1 cellular context compared by ENCODE assay signal in the genomic region with DNA sequence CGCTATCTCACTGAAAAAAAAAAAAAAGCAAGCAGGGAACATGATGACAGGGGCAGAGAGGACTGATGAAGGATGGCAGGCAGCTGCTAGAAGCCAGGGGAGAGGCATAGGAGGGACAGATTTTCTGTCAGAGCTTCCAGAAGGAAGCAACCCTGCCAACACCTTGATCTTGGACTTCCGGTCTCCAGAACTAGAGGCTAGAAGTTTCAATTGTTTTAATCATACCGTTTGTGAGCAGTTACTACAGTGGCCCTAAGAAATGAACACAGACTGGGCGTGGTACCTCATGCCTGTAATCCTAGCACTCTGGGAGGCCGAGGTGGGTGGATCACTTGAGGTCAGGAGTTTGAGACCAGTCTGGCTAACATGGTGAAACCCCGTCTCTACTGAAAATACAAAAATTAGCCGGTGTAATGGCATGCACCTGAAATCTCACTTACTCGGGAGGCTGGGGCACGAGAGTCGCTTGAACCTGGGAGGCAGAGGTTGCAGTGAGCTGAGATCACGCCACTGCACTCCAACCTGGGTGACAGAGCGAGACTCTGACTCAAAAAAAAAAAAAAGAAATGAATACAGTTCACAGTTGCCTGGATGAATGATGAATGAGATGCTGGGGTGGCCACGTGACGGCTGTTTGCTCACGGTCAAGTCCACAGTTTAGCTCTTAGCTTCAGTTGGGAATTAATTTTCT.
TF ChIP-seq lines count a peak whose summit lies in the region.
"Not testable (repeated sequence)": the region's sequence is repeated elsewhere in the genome, so short reads cannot be mapped to it uniquely, and the experiment has no call there.

No MANE protein-coding gene starts in this region.

TF ChIP-seq in K562, 482 proteins besides CTCF, POLR2A, EP300 and RAD21:
- TF ChIP-seq, protein P1, sequence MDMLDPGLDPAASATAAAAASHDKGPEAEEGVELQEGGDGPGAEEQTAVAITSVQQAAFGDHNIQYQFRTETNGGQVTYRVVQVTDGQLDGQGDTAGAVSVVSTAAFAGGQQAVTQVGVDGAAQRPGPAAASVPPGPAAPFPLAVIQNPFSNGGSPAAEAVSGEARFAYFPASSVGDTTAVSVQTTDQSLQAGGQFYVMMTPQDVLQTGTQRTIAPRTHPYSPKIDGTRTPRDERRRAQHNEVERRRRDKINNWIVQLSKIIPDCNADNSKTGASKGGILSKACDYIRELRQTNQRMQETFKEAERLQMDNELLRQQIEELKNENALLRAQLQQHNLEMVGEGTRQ (CRISPR knock-in tag; IDR thresholded peaks at IDR 0.05) = peak; percentile 77
- TF ChIP-seq, protein P2, sequence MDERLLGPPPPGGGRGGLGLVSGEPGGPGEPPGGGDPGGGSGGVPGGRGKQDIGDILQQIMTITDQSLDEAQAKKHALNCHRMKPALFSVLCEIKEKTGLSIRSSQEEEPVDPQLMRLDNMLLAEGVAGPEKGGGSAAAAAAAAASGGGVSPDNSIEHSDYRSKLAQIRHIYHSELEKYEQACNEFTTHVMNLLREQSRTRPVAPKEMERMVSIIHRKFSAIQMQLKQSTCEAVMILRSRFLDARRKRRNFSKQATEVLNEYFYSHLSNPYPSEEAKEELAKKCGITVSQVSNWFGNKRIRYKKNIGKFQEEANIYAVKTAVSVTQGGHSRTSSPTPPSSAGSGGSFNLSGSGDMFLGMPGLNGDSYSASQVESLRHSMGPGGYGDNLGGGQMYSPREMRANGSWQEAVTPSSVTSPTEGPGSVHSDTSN (CRISPR knock-in tag; IDR thresholded peaks at IDR 0.05; ENCODE audit: low read depth) = not testable (repeated sequence)
- TF ChIP-seq, protein P2 (tag; conservative IDR thresholded peaks at IDR 0.05; ENCODE audit: low read depth) = peak; percentile 74
- TF ChIP-seq NR2C2 (CRISPR knock-in tag; IDR thresholded peaks at IDR 0.05) = not testable (repeated sequence)
- TF ChIP-seq NR2C2 (tag; IDR thresholded peaks at IDR 0.05) (peak; percentile 19; the same call in 1 of the 2 replicates), L3MBTL2 (IDR thresholded peaks at IDR 0.05) (peak; percentile 72), RAD51 (IDR thresholded peaks at IDR 0.05; ENCODE audit: borderline replicate concordance, low read depth) (peak; percentile 81), GABPA (tag; conservative IDR thresholded peaks at IDR 0.05; ENCODE audit: low read depth) (0 out of 2 replicates have a peak, but pooled peaks have one; percentile 31), ARID1B (IDR thresholded peaks at IDR 0.05) (peak; percentile 28; the same call in 1 of the 2 replicates), CBFA2T2 (conservative IDR thresholded peaks at IDR 0.05) (0 out of 2 replicates have a peak, but pooled peaks have one; percentile 13), MEIS2 (IDR thresholded peaks at IDR 0.05; ENCODE audit: partially characterized antibody) (peak; percentile 77), ZNF766 (CRISPR knock-in tag; conservative IDR thresholded peaks at IDR 0.05) (peak; percentile 39; the same call in 1 of the 2 replicates), EGR1 (conservative IDR thresholded peaks at IDR 0.05) (peak; percentile 35; the same call in 1 of the 2 replicates), DPF2 (IDR thresholded peaks at IDR 0.05) (peak; percentile 41), CXXC5 (CRISPR knock-in tag; IDR thresholded peaks at IDR 0.05) (peak; percentile 8; the same call in 1 of the 2 replicates), SMARCA5 (IDR thresholded peaks at IDR 0.05) (0 out of 2 replicates have a peak, but pooled peaks have one; percentile 11), KLF1 (tag; IDR thresholded peaks at IDR 0.05) (0 out of 2 replicates have a peak, but pooled peaks have one; percentile 17), ZNF384 (IDR thresholded peaks at IDR 0.05; ENCODE audit: low read depth, low read length) (peak; percentile 71), BHLHE40 (IDR thresholded peaks at IDR 0.05; ENCODE audit: low read length) (peak; percentile 50; the same call in 1 of the 2 replicates)
- TF ChIP-seq, protein P3, sequence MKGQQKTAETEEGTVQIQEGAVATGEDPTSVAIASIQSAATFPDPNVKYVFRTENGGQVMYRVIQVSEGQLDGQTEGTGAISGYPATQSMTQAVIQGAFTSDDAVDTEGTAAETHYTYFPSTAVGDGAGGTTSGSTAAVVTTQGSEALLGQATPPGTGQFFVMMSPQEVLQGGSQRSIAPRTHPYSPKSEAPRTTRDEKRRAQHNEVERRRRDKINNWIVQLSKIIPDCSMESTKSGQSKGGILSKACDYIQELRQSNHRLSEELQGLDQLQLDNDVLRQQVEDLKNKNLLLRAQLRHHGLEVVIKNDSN (CRISPR knock-in tag; IDR thresholded peaks at IDR 0.05) = peak; percentile 77
- TF ChIP-seq, protein P4, sequence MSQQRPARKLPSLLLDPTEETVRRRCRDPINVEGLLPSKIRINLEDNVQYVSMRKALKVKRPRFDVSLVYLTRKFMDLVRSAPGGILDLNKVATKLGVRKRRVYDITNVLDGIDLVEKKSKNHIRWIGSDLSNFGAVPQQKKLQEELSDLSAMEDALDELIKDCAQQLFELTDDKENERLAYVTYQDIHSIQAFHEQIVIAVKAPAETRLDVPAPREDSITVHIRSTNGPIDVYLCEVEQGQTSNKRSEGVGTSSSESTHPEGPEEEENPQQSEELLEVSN (IDR thresholded peaks at IDR 0.05; ENCODE audit: borderline replicate concordance in 1 of 2, extremely low read depth in 1 of 2, insufficient read depth in 1 of 2, insufficient read length in 1 of 2, low read depth in 1 of 2, low read length in 1 of 2, poor library complexity in 1 of 2, severe bottlenecking in 1 of 2) = peak in 1 of 2 experiments; percentile 28
- TF ChIP-seq, protein P5, sequence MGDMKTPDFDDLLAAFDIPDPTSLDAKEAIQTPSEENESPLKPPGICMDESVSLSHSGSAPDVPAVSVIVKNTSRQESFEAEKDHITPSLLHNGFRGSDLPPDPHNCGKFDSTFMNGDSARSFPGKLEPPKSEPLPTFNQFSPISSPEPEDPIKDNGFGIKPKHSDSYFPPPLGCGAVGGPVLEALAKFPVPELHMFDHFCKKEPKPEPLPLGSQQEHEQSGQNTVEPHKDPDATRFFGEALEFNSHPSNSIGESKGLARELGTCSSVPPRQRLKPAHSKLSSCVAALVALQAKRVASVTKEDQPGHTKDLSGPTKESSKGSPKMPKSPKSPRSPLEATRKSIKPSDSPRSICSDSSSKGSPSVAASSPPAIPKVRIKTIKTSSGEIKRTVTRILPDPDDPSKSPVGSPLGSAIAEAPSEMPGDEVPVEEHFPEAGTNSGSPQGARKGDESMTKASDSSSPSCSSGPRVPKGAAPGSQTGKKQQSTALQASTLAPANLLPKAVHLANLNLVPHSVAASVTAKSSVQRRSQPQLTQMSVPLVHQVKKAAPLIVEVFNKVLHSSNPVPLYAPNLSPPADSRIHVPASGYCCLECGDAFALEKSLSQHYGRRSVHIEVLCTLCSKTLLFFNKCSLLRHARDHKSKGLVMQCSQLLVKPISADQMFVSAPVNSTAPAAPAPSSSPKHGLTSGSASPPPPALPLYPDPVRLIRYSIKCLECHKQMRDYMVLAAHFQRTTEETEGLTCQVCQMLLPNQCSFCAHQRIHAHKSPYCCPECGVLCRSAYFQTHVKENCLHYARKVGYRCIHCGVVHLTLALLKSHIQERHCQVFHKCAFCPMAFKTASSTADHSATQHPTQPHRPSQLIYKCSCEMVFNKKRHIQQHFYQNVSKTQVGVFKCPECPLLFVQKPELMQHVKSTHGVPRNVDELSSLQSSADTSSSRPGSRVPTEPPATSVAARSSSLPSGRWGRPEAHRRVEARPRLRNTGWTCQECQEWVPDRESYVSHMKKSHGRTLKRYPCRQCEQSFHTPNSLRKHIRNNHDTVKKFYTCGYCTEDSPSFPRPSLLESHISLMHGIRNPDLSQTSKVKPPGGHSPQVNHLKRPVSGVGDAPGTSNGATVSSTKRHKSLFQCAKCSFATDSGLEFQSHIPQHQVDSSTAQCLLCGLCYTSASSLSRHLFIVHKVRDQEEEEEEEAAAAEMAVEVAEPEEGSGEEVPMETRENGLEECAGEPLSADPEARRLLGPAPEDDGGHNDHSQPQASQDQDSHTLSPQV (IDR thresholded peaks at IDR 0.05) = 0 out of 2 replicates have a peak, but pooled peaks have one; percentile 36
- TF ChIP-seq, protein P6, sequence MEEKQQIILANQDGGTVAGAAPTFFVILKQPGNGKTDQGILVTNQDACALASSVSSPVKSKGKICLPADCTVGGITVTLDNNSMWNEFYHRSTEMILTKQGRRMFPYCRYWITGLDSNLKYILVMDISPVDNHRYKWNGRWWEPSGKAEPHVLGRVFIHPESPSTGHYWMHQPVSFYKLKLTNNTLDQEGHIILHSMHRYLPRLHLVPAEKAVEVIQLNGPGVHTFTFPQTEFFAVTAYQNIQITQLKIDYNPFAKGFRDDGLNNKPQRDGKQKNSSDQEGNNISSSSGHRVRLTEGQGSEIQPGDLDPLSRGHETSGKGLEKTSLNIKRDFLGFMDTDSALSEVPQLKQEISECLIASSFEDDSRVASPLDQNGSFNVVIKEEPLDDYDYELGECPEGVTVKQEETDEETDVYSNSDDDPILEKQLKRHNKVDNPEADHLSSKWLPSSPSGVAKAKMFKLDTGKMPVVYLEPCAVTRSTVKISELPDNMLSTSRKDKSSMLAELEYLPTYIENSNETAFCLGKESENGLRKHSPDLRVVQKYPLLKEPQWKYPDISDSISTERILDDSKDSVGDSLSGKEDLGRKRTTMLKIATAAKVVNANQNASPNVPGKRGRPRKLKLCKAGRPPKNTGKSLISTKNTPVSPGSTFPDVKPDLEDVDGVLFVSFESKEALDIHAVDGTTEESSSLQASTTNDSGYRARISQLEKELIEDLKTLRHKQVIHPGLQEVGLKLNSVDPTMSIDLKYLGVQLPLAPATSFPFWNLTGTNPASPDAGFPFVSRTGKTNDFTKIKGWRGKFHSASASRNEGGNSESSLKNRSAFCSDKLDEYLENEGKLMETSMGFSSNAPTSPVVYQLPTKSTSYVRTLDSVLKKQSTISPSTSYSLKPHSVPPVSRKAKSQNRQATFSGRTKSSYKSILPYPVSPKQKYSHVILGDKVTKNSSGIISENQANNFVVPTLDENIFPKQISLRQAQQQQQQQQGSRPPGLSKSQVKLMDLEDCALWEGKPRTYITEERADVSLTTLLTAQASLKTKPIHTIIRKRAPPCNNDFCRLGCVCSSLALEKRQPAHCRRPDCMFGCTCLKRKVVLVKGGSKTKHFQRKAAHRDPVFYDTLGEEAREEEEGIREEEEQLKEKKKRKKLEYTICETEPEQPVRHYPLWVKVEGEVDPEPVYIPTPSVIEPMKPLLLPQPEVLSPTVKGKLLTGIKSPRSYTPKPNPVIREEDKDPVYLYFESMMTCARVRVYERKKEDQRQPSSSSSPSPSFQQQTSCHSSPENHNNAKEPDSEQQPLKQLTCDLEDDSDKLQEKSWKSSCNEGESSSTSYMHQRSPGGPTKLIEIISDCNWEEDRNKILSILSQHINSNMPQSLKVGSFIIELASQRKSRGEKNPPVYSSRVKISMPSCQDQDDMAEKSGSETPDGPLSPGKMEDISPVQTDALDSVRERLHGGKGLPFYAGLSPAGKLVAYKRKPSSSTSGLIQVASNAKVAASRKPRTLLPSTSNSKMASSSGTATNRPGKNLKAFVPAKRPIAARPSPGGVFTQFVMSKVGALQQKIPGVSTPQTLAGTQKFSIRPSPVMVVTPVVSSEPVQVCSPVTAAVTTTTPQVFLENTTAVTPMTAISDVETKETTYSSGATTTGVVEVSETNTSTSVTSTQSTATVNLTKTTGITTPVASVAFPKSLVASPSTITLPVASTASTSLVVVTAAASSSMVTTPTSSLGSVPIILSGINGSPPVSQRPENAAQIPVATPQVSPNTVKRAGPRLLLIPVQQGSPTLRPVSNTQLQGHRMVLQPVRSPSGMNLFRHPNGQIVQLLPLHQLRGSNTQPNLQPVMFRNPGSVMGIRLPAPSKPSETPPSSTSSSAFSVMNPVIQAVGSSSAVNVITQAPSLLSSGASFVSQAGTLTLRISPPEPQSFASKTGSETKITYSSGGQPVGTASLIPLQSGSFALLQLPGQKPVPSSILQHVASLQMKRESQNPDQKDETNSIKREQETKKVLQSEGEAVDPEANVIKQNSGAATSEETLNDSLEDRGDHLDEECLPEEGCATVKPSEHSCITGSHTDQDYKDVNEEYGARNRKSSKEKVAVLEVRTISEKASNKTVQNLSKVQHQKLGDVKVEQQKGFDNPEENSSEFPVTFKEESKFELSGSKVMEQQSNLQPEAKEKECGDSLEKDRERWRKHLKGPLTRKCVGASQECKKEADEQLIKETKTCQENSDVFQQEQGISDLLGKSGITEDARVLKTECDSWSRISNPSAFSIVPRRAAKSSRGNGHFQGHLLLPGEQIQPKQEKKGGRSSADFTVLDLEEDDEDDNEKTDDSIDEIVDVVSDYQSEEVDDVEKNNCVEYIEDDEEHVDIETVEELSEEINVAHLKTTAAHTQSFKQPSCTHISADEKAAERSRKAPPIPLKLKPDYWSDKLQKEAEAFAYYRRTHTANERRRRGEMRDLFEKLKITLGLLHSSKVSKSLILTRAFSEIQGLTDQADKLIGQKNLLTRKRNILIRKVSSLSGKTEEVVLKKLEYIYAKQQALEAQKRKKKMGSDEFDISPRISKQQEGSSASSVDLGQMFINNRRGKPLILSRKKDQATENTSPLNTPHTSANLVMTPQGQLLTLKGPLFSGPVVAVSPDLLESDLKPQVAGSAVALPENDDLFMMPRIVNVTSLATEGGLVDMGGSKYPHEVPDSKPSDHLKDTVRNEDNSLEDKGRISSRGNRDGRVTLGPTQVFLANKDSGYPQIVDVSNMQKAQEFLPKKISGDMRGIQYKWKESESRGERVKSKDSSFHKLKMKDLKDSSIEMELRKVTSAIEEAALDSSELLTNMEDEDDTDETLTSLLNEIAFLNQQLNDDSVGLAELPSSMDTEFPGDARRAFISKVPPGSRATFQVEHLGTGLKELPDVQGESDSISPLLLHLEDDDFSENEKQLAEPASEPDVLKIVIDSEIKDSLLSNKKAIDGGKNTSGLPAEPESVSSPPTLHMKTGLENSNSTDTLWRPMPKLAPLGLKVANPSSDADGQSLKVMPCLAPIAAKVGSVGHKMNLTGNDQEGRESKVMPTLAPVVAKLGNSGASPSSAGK (IDR thresholded peaks at IDR 0.05) = peak; percentile 64
- TF ChIP-seq, protein P7, sequence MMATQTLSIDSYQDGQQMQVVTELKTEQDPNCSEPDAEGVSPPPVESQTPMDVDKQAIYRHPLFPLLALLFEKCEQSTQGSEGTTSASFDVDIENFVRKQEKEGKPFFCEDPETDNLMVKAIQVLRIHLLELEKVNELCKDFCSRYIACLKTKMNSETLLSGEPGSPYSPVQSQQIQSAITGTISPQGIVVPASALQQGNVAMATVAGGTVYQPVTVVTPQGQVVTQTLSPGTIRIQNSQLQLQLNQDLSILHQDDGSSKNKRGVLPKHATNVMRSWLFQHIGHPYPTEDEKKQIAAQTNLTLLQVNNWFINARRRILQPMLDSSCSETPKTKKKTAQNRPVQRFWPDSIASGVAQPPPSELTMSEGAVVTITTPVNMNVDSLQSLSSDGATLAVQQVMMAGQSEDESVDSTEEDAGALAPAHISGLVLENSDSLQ (IDR thresholded peaks at IDR 0.05) = peak; percentile 48
